1 cellular context compared by ENCODE assay signal in the genomic region with DNA sequence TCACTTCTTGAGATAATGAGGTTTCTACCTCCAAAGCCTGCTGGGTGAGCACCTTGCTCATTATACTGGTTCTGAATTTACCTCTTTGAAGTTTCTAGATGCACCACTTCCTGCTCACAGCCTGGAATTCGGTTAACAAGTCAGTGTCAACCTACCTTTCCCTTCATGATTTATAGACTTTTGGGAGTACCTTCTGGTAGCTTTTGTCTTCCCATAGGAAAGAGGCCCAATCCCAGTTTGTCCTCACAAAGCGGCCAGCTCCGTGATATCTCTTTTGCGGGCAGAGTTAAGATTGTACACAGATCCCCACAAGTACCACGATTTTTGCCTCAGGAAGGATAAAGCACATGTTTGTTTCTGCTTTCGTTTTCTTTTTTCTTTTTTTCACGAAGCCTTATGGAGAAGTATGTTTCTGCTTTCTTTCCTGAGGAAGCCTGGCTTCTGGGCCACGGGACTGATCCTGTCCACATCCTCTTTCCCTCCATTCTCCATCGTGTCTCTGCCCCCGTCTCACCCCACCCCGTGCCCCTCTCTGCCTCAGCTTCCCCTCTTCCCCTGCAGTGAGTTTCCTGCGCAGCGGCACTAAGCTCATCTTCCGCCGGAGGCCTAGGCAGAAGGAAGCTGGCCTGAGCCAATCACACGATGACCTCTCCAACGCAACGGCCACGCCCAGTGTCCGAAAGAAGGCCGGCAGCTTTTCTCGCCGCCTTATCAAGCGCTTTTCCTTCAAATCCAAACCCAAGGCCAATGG.
TF ChIP-seq lines count a peak whose summit lies in the region.

No MANE protein-coding gene starts in this region.

TF ChIP-seq in WTC11, 78 proteins besides CTCF, POLR2A, EP300 and RAD21 (continued from another document):
- TF ChIP-seq CDX4 (CRISPR knock-in tag; IDR thresholded peaks at IDR 0.05; ENCODE audit: borderline replicate concordance) (no peak), GTF2I (CRISPR knock-in tag; conservative IDR thresholded peaks at IDR 0.05) (no peak), NFE2L1 (CRISPR knock-in tag; IDR thresholded peaks at IDR 0.05) (no peak), NR1H2 (CRISPR knock-in tag; IDR thresholded peaks at IDR 0.05) (no peak), CREB1 (CRISPR knock-in tag; IDR thresholded peaks at IDR 0.05) (no peak)
- TF ChIP-seq, protein P1, sequence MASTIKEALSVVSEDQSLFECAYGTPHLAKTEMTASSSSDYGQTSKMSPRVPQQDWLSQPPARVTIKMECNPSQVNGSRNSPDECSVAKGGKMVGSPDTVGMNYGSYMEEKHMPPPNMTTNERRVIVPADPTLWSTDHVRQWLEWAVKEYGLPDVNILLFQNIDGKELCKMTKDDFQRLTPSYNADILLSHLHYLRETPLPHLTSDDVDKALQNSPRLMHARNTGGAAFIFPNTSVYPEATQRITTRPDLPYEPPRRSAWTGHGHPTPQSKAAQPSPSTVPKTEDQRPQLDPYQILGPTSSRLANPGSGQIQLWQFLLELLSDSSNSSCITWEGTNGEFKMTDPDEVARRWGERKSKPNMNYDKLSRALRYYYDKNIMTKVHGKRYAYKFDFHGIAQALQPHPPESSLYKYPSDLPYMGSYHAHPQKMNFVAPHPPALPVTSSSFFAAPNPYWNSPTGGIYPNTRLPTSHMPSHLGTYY (CRISPR knock-in tag; IDR thresholded peaks at IDR 0.05) = no peak
TF ChIP-seq in WTC11: peak in this region for 0.
